In genomic region chr1:109876617-109877319, GRCh38 we compare ENCODE assay signal across 1 cellular context.
TF ChIP-seq lines count a peak whose summit lies in the region.

No MANE protein-coding gene starts in this region.

TF ChIP-seq in GM23338, 12 proteins besides CTCF, POLR2A, EP300 and RAD21 (continued from another document):
- no peak for TF ChIP-seq JUNB (IDR thresholded peaks at IDR 0.05; ENCODE audit: unreplicated experiment)
- TF ChIP-seq EZH2phosphoT487 (IDR thresholded peaks at IDR 0.05; ENCODE audit: unreplicated experiment) = no peak
- no peak for TF ChIP-seq POLR2AphosphoS5 (IDR thresholded peaks at IDR 0.05; ENCODE audit: low read depth)
- no peak for TF ChIP-seq ZNF114 (CRISPR knock-in tag; IDR thresholded peaks at IDR 0.05)
- no peak for TF ChIP-seq ZNF331 (CRISPR knock-in tag; IDR thresholded peaks at IDR 0.05; ENCODE audit: low read depth)
- TF ChIP-seq STAT1 (IDR thresholded peaks at IDR 0.05; ENCODE audit: unreplicated experiment) = no peak
- TF ChIP-seq, protein P1, sequence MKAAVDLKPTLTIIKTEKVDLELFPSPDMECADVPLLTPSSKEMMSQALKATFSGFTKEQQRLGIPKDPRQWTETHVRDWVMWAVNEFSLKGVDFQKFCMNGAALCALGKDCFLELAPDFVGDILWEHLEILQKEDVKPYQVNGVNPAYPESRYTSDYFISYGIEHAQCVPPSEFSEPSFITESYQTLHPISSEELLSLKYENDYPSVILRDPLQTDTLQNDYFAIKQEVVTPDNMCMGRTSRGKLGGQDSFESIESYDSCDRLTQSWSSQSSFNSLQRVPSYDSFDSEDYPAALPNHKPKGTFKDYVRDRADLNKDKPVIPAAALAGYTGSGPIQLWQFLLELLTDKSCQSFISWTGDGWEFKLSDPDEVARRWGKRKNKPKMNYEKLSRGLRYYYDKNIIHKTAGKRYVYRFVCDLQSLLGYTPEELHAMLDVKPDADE (IDR thresholded peaks at IDR 0.05) = no peak
- TF ChIP-seq, protein P2, sequence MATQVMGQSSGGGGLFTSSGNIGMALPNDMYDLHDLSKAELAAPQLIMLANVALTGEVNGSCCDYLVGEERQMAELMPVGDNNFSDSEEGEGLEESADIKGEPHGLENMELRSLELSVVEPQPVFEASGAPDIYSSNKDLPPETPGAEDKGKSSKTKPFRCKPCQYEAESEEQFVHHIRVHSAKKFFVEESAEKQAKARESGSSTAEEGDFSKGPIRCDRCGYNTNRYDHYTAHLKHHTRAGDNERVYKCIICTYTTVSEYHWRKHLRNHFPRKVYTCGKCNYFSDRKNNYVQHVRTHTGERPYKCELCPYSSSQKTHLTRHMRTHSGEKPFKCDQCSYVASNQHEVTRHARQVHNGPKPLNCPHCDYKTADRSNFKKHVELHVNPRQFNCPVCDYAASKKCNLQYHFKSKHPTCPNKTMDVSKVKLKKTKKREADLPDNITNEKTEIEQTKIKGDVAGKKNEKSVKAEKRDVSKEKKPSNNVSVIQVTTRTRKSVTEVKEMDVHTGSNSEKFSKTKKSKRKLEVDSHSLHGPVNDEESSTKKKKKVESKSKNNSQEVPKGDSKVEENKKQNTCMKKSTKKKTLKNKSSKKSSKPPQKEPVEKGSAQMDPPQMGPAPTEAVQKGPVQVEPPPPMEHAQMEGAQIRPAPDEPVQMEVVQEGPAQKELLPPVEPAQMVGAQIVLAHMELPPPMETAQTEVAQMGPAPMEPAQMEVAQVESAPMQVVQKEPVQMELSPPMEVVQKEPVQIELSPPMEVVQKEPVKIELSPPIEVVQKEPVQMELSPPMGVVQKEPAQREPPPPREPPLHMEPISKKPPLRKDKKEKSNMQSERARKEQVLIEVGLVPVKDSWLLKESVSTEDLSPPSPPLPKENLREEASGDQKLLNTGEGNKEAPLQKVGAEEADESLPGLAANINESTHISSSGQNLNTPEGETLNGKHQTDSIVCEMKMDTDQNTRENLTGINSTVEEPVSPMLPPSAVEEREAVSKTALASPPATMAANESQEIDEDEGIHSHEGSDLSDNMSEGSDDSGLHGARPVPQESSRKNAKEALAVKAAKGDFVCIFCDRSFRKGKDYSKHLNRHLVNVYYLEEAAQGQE (IDR thresholded peaks at IDR 0.05; ENCODE audit: unreplicated experiment) = no peak
- no peak for TF ChIP-seq EZH2 (IDR thresholded peaks at IDR 0.05; ENCODE audit: low read depth, unreplicated experiment)
- TF ChIP-seq CREB1 (CRISPR knock-in tag; IDR thresholded peaks at IDR 0.05; ENCODE audit: low read depth) = no peak
- no peak for TF ChIP-seq NANOG (IDR thresholded peaks at IDR 0.05; ENCODE audit: borderline replicate concordance)
